Comparison of ENCODE assay signal across 38 cellular contexts in the genomic region with DNA sequence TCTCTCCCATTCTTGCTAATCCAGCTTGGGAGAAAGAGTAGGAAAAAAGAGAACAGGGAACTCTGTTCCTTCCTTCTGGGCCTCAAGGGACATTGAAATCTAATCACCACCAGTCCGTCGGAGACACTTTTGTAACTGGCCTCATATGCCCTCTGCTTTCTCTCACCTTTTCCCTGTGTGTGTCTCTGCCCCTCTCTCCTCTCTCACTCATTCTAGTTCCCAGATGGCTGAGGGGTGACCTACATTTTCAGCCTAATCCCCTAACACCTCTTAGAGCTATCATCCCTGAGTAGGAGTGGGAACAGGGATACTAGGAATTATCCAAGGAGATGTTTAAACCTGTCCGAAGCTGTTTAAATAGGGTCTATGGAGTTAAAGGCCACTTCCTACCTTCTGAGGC. TPM values are rescaled to one million over a fixed set of nuclear protein-coding genes. Genes with fewer than 3 reads are reported as not detected.
"Had no signal": no experiment of that assay in that cellular context is flagged by ENCODE, and none has a peak within 500 bp of the region (broad histone marks: within the 10 kb centered on the region; RNA-seq: fewer than 3 reads in every experiment).

No MANE protein-coding gene starts in this region.

- ATAC-seq: activated CD4-positive, alpha-beta T cell treated with anti-CD3 and anti-CD28 coated beads for 36 hours; activated CD4-positive, CD25-positive, alpha-beta regulatory T cell treated with anti-CD3 and anti-CD28 coated beads, Interleukin-2, amount 50 U/mL, for 24 hours; activated naive CD8-positive, alpha-beta T cell treated with anti-CD3 and anti-CD28 coated beads, Interleukin-2, amount 50 U/mL, for 24 hours; activated T-cell treated with anti-CD3 and anti-CD28 coated beads, Interleukin-2, amount 50 U/mL, for 4 hours; Right ventricle myocardium inferior; SK-N-SH treated with all-trans-retinoic acid at 6 μM for 48 hours; T-cell had no signal

- H3K27me3 Mint-ChIP-seq: activated CD4-positive, alpha-beta T cell treated with anti-CD3 and anti-CD28 coated beads for 36 hours; activated naive CD8-positive, alpha-beta T cell; activated naive CD8-positive, alpha-beta T cell treated with anti-CD3 and anti-CD28 coated beads, Interleukin-2, amount 50 U/mL, for 24 hours; T-cell had no signal

- H3K4me3 ChIP-seq: PC-9 had no signal

- H3K27ac Mint-ChIP-seq: activated CD4-positive, alpha-beta T cell treated with anti-CD3 and anti-CD28 coated beads for 36 hours; activated CD4-positive, alpha-beta T cell treated with anti-CD3 and anti-CD28 coated beads, Interleukin-2, amount 10 ng/mL, durations not matched to agents 7 days and 5 days; activated naive CD4-positive, alpha-beta T cell treated with anti-CD3 and anti-CD28 coated beads, Interleukin-2, amount 10 ng/mL, durations not matched to agents 7 days and 5 days; activated naive CD8-positive, alpha-beta T cell treated with anti-CD3 and anti-CD28 coated beads, Interleukin-2, amount 50 U/mL, for 24 hours; activated T-helper 1 cell treated with anti-CD3 and anti-CD28 coated beads, Interleukin-12 subunit alpha, Interleukin-12 subunit beta, Interleukin-2, Interleukin-4 antibody, amounts not matched to agents 30 ng/mL and 10 ng/mL and 1 ng/mL, durations not matched to agents 14 hours and 24 hours and 36 hours; T-cell had no signal

- H3K36me3 Mint-ChIP-seq: activated naive CD4-positive, alpha-beta T cell treated with anti-CD3 and anti-CD28 coated beads, Interleukin-2, amount 10 ng/mL, durations not matched to agents 7 days and 5 days; activated naive CD8-positive, alpha-beta T cell; brain; T-cell had no signal

- H3K4me3 Mint-ChIP-seq: activated CD4-positive, alpha-beta T cell treated with anti-CD3 and anti-CD28 coated beads for 36 hours; activated CD4-positive, alpha-beta T cell treated with anti-CD3 and anti-CD28 coated beads, Interleukin-2, amount 10 ng/mL, durations not matched to agents 7 days and 5 days; activated naive CD4-positive, alpha-beta T cell treated with anti-CD3 and anti-CD28 coated beads, Interleukin-2, amount 10 ng/mL, durations not matched to agents 7 days and 5 days; activated naive CD8-positive, alpha-beta T cell; activated naive CD8-positive, alpha-beta T cell treated with anti-CD3 and anti-CD28 coated beads, Interleukin-2, amount 50 U/mL, for 24 hours; activated T-cell treated with anti-CD3 and anti-CD28 coated beads, Interleukin-2, amount 50 U/mL, for 4 hours; activated T-helper 1 cell treated with anti-CD3 and anti-CD28 coated beads, Interleukin-12 subunit alpha, Interleukin-12 subunit beta, Interleukin-2, Interleukin-4 antibody, amounts not matched to agents 30 ng/mL and 10 ng/mL and 1 ng/mL, durations not matched to agents 14 hours and 24 hours and 36 hours; T-cell had no signal

- H3K27ac ChIP-seq: KMS-11, PC-9, RWPE1 had no signal

- H3K9me3 Mint-ChIP-seq: activated CD4-positive, alpha-beta T cell treated with anti-CD3 and anti-CD28 coated beads, Interleukin-2, amount 10 ng/mL, durations not matched to agents 7 days and 5 days; activated naive CD4-positive, alpha-beta T cell treated with anti-CD3 and anti-CD28 coated beads, Interleukin-2, amount 10 ng/mL, durations not matched to agents 7 days and 5 days; activated naive CD8-positive, alpha-beta T cell treated with anti-CD3 and anti-CD28 coated beads, Interleukin-2, amount 50 U/mL, for 24 hours; activated T-cell treated with anti-CD3 and anti-CD28 coated beads, Interleukin-2, amount 50 U/mL, for 4 hours; activated T-helper 1 cell treated with anti-CD3 and anti-CD28 coated beads, Interleukin-12 subunit alpha, Interleukin-12 subunit beta, Interleukin-2, Interleukin-4 antibody, amounts not matched to agents 30 ng/mL and 10 ng/mL and 1 ng/mL, durations not matched to agents 14 hours and 24 hours and 36 hours; T-cell had no signal

- DNase-seq: activated CD4-positive, alpha-beta T cell treated with anti-CD3 and anti-CD28 coated beads for 36 hours; activated CD4-positive, alpha-beta T cell treated with anti-CD3 and anti-CD28 coated beads, Interleukin-2, amount 10 ng/mL, durations not matched to agents 7 days and 5 days; activated CD4-positive, alpha-beta T cell treated with anti-CD3 and anti-CD28 coated beads, Interleukin-2, amount 50 U/mL, for 48 hours; activated CD8-positive, alpha-beta memory T cell treated with anti-CD3 and anti-CD28 coated beads, Interleukin-2, amount 50 U/mL, for 4 hours; activated effector memory CD4-positive, alpha-beta T cell treated with Interleukin-2 at 50 U/mL for 16 hours; activated naive CD4-positive, alpha-beta T cell treated with anti-CD3 and anti-CD28 coated beads, Interleukin-2, amount 10 ng/mL, durations not matched to agents 7 days and 5 days; activated naive CD8-positive, alpha-beta T cell treated with anti-CD3 and anti-CD28 coated beads, Interleukin-2, amount 50 U/mL, for 24 hours; activated T-cell treated with anti-CD3 and anti-CD28 coated beads for 4 hours; activated T-cell treated with anti-CD3 and anti-CD28 coated beads, Interleukin-2, amount 50 U/mL, for 4 hours; anterior cingulate cortex; caudate nucleus; MM.1S; MV-4-11; NCI-H1092; NCI-H1436 treated with DMSO at 0.1 percent for 48 hours; NCI-H1694 treated with DMSO at 0.1 percent for 48 hours; NCI-H2029; NCI-H345; NCI-H69; NK-92 treated with Interleukin-12 subunit alpha and Interleukin-12 subunit beta, amount 100 ng/mL, for 24 hours; PC-9; SIG-M5; T-cell; T1000 had no signal

RNA-seq across cellular contexts. Expression of a gene that starts 13.9 kb away (rescaled TPM):
- total RNA-seq: activated CD4-positive, alpha-beta T cell treated with anti-CD3 and anti-CD28 coated beads for 36 hours; activated CD4-positive, alpha-beta T cell treated with anti-CD3 and anti-CD28 coated beads, Interleukin-2, amount 10 ng/mL, durations not matched to agents 7 days and 5 days; activated T-cell treated with anti-CD3 and anti-CD28 coated beads, Interleukin-2, amount 50 U/mL, for 4 hours; activated T-helper 1 cell treated with anti-CD3 and anti-CD28 coated beads, Interleukin-12 subunit alpha, Interleukin-12 subunit beta, Interleukin-2, Interleukin-4 antibody, amounts not matched to agents 30 ng/mL and 10 ng/mL and 1 ng/mL, durations not matched to agents 14 hours and 24 hours and 36 hours; bronchial epithelial cell; LHCN-M2; NCI-H460; OCI-LY7; PC-9; Right ventricle myocardium inferior; SK-MEL-5; T-cell; T-helper 2 cell treated with Interferon-gamma antibody and Interleukin-4, amounts not matched to agents 100 ng/mL and 5 ng/mL, for 36 hours had no signal

RNA-seq across cellular contexts. Expression of a gene that starts 33.4 kb away (rescaled TPM):
- total RNA-seq: bronchial epithelial cell, PC-9 had no signal
